13 cellular contexts compared by ENCODE assay signal in the genomic region with DNA sequence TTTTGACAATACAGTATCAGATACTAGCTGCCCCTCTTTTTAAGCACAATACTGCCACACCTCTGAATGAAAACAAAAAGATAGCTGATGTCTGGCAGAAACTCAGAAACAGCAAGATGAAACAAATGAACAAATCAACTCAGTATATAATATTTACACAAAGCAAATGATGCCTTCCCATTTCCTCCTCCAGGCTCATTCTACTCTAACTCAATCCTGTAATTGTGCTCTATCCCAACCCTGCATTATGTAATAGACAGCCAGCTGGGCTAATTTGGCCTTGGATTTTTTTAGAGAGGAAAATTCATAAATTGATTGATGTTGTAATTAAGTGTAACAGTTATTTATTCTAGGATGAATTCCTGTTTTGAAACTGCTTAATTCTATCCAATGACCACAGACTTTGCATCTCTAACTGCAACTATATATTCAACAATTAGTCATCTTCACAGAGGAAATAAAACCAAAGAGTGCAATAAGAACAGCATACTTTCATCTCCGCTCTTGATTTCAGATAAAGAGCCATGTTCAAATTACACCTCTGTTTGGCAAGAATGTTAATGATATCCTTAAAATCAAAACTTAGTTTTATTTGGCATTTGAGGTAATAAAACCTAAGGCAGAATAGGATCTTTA. TPM values are rescaled to one million over a fixed set of nuclear protein-coding genes. Genes with fewer than 3 reads are reported as not detected.
A peak's percentile ranks its signal among the peaks of the same experiment; 100 is the strongest.
DNase-seq lines count a peak whose midpoint lies in the region; ATAC-seq, FAIRE-seq and TF ChIP-seq lines count a peak whose summit lies in the region.
"Had no signal": no experiment of that assay in that cellular context is flagged by ENCODE, and none has a peak within 500 bp of the region (broad histone marks: within the 10 kb centered on the region; RNA-seq: fewer than 3 reads in every experiment).

No MANE protein-coding gene starts in this region.

- CTCF ChIA-PET in GM10248 (lab: Yijun Ruan, JAX), result interaction anchor here (1.0 kb wide), 1 partner anchor 251 kb away, joined by 3 read pairs; no protein-coding TSS in a partner anchor

- H3K4me3 ChIP-seq in SU-DHL-6 (ENCODE audit: insufficient read depth, low read length, poor library complexity, severe bottlenecking), result no peak overlapping the region
- H3K4me3 ChIP-seq: transverse colon had no signal

- H3K36me3 ChIP-seq in SU-DHL-6 (ENCODE audit: low read length), result peaks cover 35% of the 10 kb centered on the region

- no peak overlapping the region for H2AFZ ChIP-seq in SU-DHL-6 (ENCODE audit: low read depth, low read length, severe bottlenecking)

- DNase-seq in CD14-positive monocyte (ENCODE audit: low spot score), result no peak
- DNase-seq in H54 (ENCODE audit: insufficient read length, low spot score), result no peak
- DNase-seq in immature natural killer cell, result no peak
- no peak for DNase-seq in GM10248 (ENCODE audit: extremely low spot score)
- no peak for DNase-seq in NCI-H128 (lab: John Stamatoyannopoulos, UW; ENCODE audit: unreplicated experiment)
- no peak for DNase-seq in GM12892 (ENCODE audit: insufficient read length)
- DNase-seq: heart right ventricle, mammary epithelial cell, NCI-H2171 treated with DMSO at 0.1 percent for 48 hours, transverse colon had no signal

- H3K27me3 ChIP-seq in SU-DHL-6 (ENCODE audit: low read length), result no peaks in the 10 kb centered on the region
- H3K27me3 ChIP-seq: heart right ventricle, transverse colon had no signal

- H3K79me2 ChIP-seq in SU-DHL-6 (ENCODE audit: insufficient read depth, low read length), result peaks cover 95% of the 10 kb centered on the region

- peaks cover 3% of the 10 kb centered on the region; the same call in 1 of the 2 replicates for H3F3A ChIP-seq in SU-DHL-6 (ENCODE audit: insufficient read depth)

- H3K9me3 ChIP-seq in SU-DHL-6 (ENCODE audit: insufficient read depth, low read length), result no peaks in the 10 kb centered on the region
- H3K9me3 ChIP-seq: heart right ventricle, transverse colon had no signal

- POLR2A ChIA-PET in GM10248 (lab: Yijun Ruan, JAX), result no interaction called here

- peak overlapping the region; percentile 21 for H3K4me2 ChIP-seq in SU-DHL-6 (ENCODE audit: low read depth, low read length, poor library complexity, severe bottlenecking)

- TF ChIP-seq POLR2A in H54 (IDR thresholded peaks at IDR 0.05; ENCODE audit: low read depth, low read length), result no peak
- TF ChIP-seq POLR2A in GM12892 (IDR thresholded peaks at IDR 0.05; ENCODE audit: low read depth, low read length), result no peak

- peak overlapping the region; percentile 74 to 88 for H3K4me3 Mint-ChIP-seq in CD14-positive monocyte
- peak overlapping the region; percentile 9 to 59 (median 52) for H3K4me3 Mint-ChIP-seq in immature natural killer cell

- no peak overlapping the region for H3K27ac ChIP-seq in SU-DHL-6 (ENCODE audit: low read depth, low read length)

- no peaks in the 10 kb centered on the region for H3K9me2 ChIP-seq in SU-DHL-6 (replicated peaks; ENCODE audit: insufficient read depth, low read length)

- H3K27me3 Mint-ChIP-seq in CD14-positive monocyte (ENCODE audit: low read depth in 3 of 3), result no peaks in the 10 kb centered on the region
- peaks cover 0 to 2% (median under 1%) of the 10 kb centered on the region in 3 donors for H3K27me3 Mint-ChIP-seq in immature natural killer cell (ENCODE audit: low read depth in 3 of 3)

- H3K27ac Mint-ChIP-seq in CD14-positive monocyte, result peak overlapping the region; percentile 81 to 95 (median 91)
- H3K27ac Mint-ChIP-seq in immature natural killer cell, result peak overlapping the region; percentile 1 to 73 (median 62)

- FAIRE-seq in H54 (lab: Jason Lieb, UNC), result peak; percentile 68
- FAIRE-seq in GM12892 (lab: Jason Lieb, UNC), result no peak

- H3K9me3 Mint-ChIP-seq in CD14-positive monocyte (no peaks in the 10 kb centered on the region), immature natural killer cell (no peaks in the 10 kb centered on the region)

- peaks cover 11% of the 10 kb centered on the region; the same call in 1 of the 2 replicates for H4K20me1 ChIP-seq in SU-DHL-6 (ENCODE audit: low read depth, low read length)

- H3K36me3 Mint-ChIP-seq in CD14-positive monocyte, result peaks cover 27 to 32% of the 10 kb centered on the region in 2 donors
- H3K36me3 Mint-ChIP-seq in immature natural killer cell, result peaks cover 4 to 18% (median 4%) of the 10 kb centered on the region in 3 donors

- no peak for ATAC-seq in GM21423 (IDR thresholded peaks at IDR 0.05; ENCODE audit: unreplicated experiment)
- ATAC-seq: heart right ventricle, Right ventricle myocardium inferior had no signal

- H3K9ac ChIP-seq in SU-DHL-6 (ENCODE audit: low read length), result no peak overlapping the region

- no peak for TF ChIP-seq CTCF in CD14-positive monocyte (IDR thresholded peaks at IDR 0.05)
- TF ChIP-seq CTCF in SU-DHL-6 (IDR thresholded peaks at IDR 0.05; ENCODE audit: insufficient read depth, low read length, poor library complexity, severe bottlenecking), result no peak
- no peak for TF ChIP-seq CTCF in GM10248 (IDR thresholded peaks at IDR 0.05; ENCODE audit: control extremely low read depth, extremely low read depth, low read depth, missing control alignments)

- intact Hi-C loops in CD14-positive monocyte (cut with micrococcal nuclease), result no loop called here

- H3K4me1 Mint-ChIP-seq in CD14-positive monocyte, result peaks cover 69% of the 10 kb centered on the region
- H3K4me1 Mint-ChIP-seq in immature natural killer cell, result peaks cover 36 to 65% of the 10 kb centered on the region in 2 donors

RNA-seq across cellular contexts. Expression of gene ATG3, which starts 6.1 kb away (rescaled TPM):
- polyA plus RNA-seq in CD14-positive monocyte, result 100 to 1,000 TPM; 226 to 288 TPM
- 100 to 1,000 TPM in 1 of 3 donors, 10 to 100 TPM in 2; 53.9 to 120 (median 62.8) TPM for polyA plus RNA-seq in immature natural killer cell
- 47.1 TPM for polyA plus RNA-seq in GM12892 (2012; ENCODE audit: missing spikeins)

RNA-seq across cellular contexts. Expression of gene SLC35A5, which starts 6.2 kb away (rescaled TPM):
- polyA plus RNA-seq in CD14-positive monocyte (10 to 100 TPM; 61.3 to 74.1 TPM), immature natural killer cell (10 to 100 TPM in 2 of 3 donors, 1 to 10 TPM in 1; 7.6 to 20.1 (median 16.7) TPM)
- 21.9 TPM for polyA plus RNA-seq in GM12892 (2012; ENCODE audit: missing spikeins)

RNA-seq across cellular contexts. Expression of gene BTLA, which starts 56.4 kb away (rescaled TPM):
- polyA plus RNA-seq in CD14-positive monocyte (not detected), immature natural killer cell (1 to 10 TPM in 1 of 3 donors, not detected in 2; 1.1 TPM)
- polyA plus RNA-seq in GM12892 (2012; ENCODE audit: missing spikeins), result 52.2 TPM
- polyA plus RNA-seq: mammary epithelial cell had no signal
